19 cellular contexts compared by ENCODE assay signal in genomic region chr15:57472861-57473260, GRCh38.
DNase-seq lines count a peak whose midpoint lies in the region; ATAC-seq, FAIRE-seq and TF ChIP-seq lines count a peak whose summit lies in the region.
"Had no signal": no experiment of that assay in that cellular context is flagged by ENCODE, and none has a peak within 500 bp of the region (broad histone marks: within the 10 kb centered on the region; RNA-seq: fewer than 3 reads in every experiment).

No MANE protein-coding gene starts in this region.

- H3K27me3 ChIP-seq in fibroblast of lung (ENCODE audit: control insufficient read depth, insufficient read depth, low read length) = no peaks in the 10 kb centered on the region
- H3K27me3 ChIP-seq in smooth muscle cell (ENCODE audit: low read depth) = no peaks in the 10 kb centered on the region
- H3K27me3 ChIP-seq: BLaER1 treated with 17β-estradiol and CSF1 and Interleukin-3, amounts not matched to agents 10 nM and 100 nM; MG63 had no signal

- H3F3A ChIP-seq in smooth muscle cell (ENCODE audit: low read depth) = peaks cover 18% of the 10 kb centered on the region

- 80% methylated on average over 2 of the region's 2 CpGs for WGBS in smooth muscle cell (ENCODE audit: low lambda C conversion rate)

- H3K4me1 ChIP-seq in fibroblast of lung (ENCODE audit: control insufficient read depth, extremely low read depth, insufficient read depth, low read length) = no peaks in the 10 kb centered on the region
- H3K4me1 ChIP-seq in smooth muscle cell (ENCODE audit: low read depth) = peaks cover 22% of the 10 kb centered on the region

- no peaks in the 10 kb centered on the region for H4K20me1 ChIP-seq in fibroblast of lung (ENCODE audit: control insufficient read depth, extremely low read depth, insufficient read depth, low read length)
- no peaks in the 10 kb centered on the region for H4K20me1 ChIP-seq in smooth muscle cell (ENCODE audit: low read depth)
- H4K20me1 ChIP-seq: BLaER1 treated with 17β-estradiol and CSF1 and Interleukin-3, amounts not matched to agents 10 nM and 100 nM had no signal

- no peak overlapping the region for H3K4me3 ChIP-seq in fibroblast of lung (replicated peaks in 1 of 4; ENCODE audit: control extremely low read depth in 1 of 4, insufficient read depth in 1 of 4, low read depth in 3 of 4, low read length in 4 of 4)
- H3K4me3 ChIP-seq in smooth muscle cell = no peak overlapping the region
- H3K4me3 ChIP-seq: BLaER1 treated with 17β-estradiol and CSF1 and Interleukin-3, amounts not matched to agents 10 nM and 100 nM; GM12878; MG63; PC-9 had no signal

- DNase-seq in EH (ENCODE audit: low read depth) (peak; percentile 40), HS-5 (ENCODE audit: low read depth) (peak; percentile 16), fibroblast of lung (ENCODE audit: low read depth in 2 of 2) (peak; percentile 28 to 31), smooth muscle cell (lab: John Stamatoyannopoulos, UW; ENCODE audit: unreplicated experiment) (no peak), islet precursor cell (no peak), D721Med (ENCODE audit: insufficient read length, low spot score) (no peak)
- DNase-seq: DMS 273 treated with DMSO at 0.1 percent for 48 hours, MG63, NCI-H1105, NCI-H187, NCI-H446, PC-9, SK-N-SH had no signal

- no peaks in the 10 kb centered on the region for H3K36me3 ChIP-seq in fibroblast of lung (ENCODE audit: control insufficient read depth, insufficient read depth, low read length)
- H3K36me3 ChIP-seq in smooth muscle cell (ENCODE audit: low read depth) = no peaks in the 10 kb centered on the region
- H3K36me3 ChIP-seq: BLaER1 treated with 17β-estradiol and CSF1 and Interleukin-3, amounts not matched to agents 10 nM and 100 nM; MG63 had no signal

- H3K4me2 ChIP-seq in fibroblast of lung (ENCODE audit: extremely low read depth, insufficient read depth, low read length) (no peak overlapping the region), smooth muscle cell (peak overlapping the region; percentile 21)
- H3K4me2 ChIP-seq: BLaER1 treated with 17β-estradiol and CSF1 and Interleukin-3, amounts not matched to agents 10 nM and 100 nM; KMS-11; PC-9; SK-N-SH had no signal

- H3K27ac ChIP-seq in fibroblast of lung (ENCODE audit: insufficient read depth, low read length) (no peak overlapping the region), smooth muscle cell (ENCODE audit: low read depth) (no peak overlapping the region)
- H3K27ac ChIP-seq: BLaER1 treated with 17β-estradiol and CSF1 and Interleukin-3, amounts not matched to agents 10 nM and 100 nM; KMS-11; PC-9 had no signal

- no peak for FAIRE-seq in D721Med (lab: Jason Lieb, UNC)
- FAIRE-seq: GM12878, GM18507 had no signal

- ATAC-seq in HG02759 (IDR thresholded peaks at IDR 0.05; ENCODE audit: unreplicated experiment) = no peak
- ATAC-seq: GM12878, Right ventricle myocardium inferior had no signal

- H2AFZ ChIP-seq in fibroblast of lung (ENCODE audit: low read length) (no peak overlapping the region), smooth muscle cell (ENCODE audit: low read depth) (no peak overlapping the region)
- H2AFZ ChIP-seq: PC-9 had no signal

- H3K9me3 ChIP-seq in fibroblast of lung (ENCODE audit: control insufficient read depth, insufficient read depth, low read depth, low read length) = no peaks in the 10 kb centered on the region
- no peaks in the 10 kb centered on the region for H3K9me3 ChIP-seq in smooth muscle cell (replicated peaks; ENCODE audit: low read depth)
- H3K9me3 ChIP-seq: MG63, SK-N-SH had no signal

- TF ChIP-seq CTCF in fibroblast of lung (conservative IDR thresholded peaks at IDR 0.05 in 1 of 2, IDR thresholded peaks at IDR 0.05 in 1 of 2; ENCODE audit: low read depth in 1 of 2, low read length in 2 of 2) (no peak), smooth muscle cell (IDR thresholded peaks at IDR 0.05; ENCODE audit: borderline replicate concordance, insufficient read depth, poor library complexity, severe bottlenecking) (no peak), D721Med (IDR thresholded peaks at IDR 0.05; ENCODE audit: insufficient read depth, missing control alignments) (no peak)

- H3K9ac ChIP-seq in fibroblast of lung (ENCODE audit: insufficient read depth, low read length) = no peak overlapping the region
- no peak overlapping the region for H3K9ac ChIP-seq in smooth muscle cell (ENCODE audit: low read depth)
- H3K9ac ChIP-seq: BLaER1 treated with 17β-estradiol and CSF1 and Interleukin-3, amounts not matched to agents 10 nM and 100 nM; KMS-11; SK-N-SH had no signal

- no peaks in the 10 kb centered on the region for H3K79me2 ChIP-seq in fibroblast of lung (ENCODE audit: control insufficient read depth, insufficient read depth, low read length)
- H3K79me2 ChIP-seq in smooth muscle cell (ENCODE audit: low read depth) = no peaks in the 10 kb centered on the region

Comparison
In these comparisons a context has a peak if more than half of its experiments do, and no peak if none do; other contexts are left out.
1. DNase-seq: peak in EH (single experiment), HS-5 (single experiment) and fibroblast of lung (2 of 2); none in smooth muscle cell (single experiment), islet precursor cell (single experiment) and D721Med (single experiment).